8 cellular contexts compared by ENCODE assay signal in the genomic region with DNA sequence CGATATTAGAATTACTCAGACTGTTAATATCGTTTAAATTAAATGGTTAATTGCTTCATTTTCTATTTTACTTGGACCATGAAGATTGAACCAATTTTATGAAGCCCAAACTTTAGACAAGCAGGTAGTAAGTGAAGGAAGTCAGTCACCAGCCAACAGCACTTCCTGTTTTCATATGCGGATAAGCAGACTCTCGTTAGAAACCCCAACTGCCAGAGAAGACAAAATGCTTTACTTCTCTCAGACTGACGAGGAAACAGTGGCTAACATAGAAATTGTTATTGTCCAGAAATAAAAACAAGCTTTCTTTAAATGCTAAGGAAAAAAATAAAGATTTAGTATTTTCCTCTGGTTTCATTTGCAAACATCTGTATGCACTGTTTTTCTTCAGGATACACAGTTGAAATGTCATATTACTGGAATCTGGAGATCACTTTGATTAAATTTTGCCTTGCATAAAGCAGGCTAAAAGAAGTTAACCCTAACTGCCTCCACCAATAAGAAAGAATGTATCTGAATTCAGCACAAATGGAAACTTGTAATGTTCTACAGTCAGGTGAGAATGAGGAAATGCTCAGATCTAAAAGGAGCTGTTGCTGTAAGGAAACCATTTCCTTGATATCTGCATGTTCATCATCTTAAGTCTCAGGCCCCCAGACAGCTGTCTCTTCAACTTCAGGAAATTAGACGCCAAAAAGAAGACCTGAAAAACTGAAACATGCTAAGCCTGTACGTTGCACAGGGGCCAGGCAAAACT.
DNase-seq lines count a peak whose midpoint lies in the region; ATAC-seq and TF ChIP-seq lines count a peak whose summit lies in the region.

No MANE protein-coding gene starts in this region.

- DNase-seq in T-cell (peak in 29 of 34 experiments; percentile 0 to 49 (median 10)), neural progenitor cell (ENCODE audit: low spot score) (no peak), aorta (no peak), mesendoderm (no peak), middle frontal gyrus (ENCODE audit: extremely low spot score, low spot score) (no peak), GM20000 (ENCODE audit: low spot score) (no peak)

- peaks cover 0 to 7% (median 0%) of the 10 kb centered on the region in 3 donors for H3K9me3 Mint-ChIP-seq in T-cell
- no peaks in the 10 kb centered on the region for H3K9me3 Mint-ChIP-seq in neural progenitor cell

- H3K27me3 ChIP-seq in neural progenitor cell (no peaks in the 10 kb centered on the region), aorta (ENCODE audit: control insufficient read depth in 1 of 2, insufficient read depth in 2 of 2, low read length in 1 of 2) (no peaks in the 10 kb centered on the region), mesendoderm (ENCODE audit: insufficient read depth, low read length, poor library complexity) (no peaks in the 10 kb centered on the region)

- H2AK5ac ChIP-seq in mesendoderm (ENCODE audit: low read length): no peak overlapping the region

- H4K5ac ChIP-seq in mesendoderm (ENCODE audit: low read length): no peak overlapping the region

- H3K79me1 ChIP-seq in mesendoderm (ENCODE audit: low read length): no peaks in the 10 kb centered on the region

- H4K8ac ChIP-seq in mesendoderm (ENCODE audit: low read depth, low read length): no peak overlapping the region

- intact Hi-C loops in aorta (cut with DNase I): no loop called here

- H3K56ac ChIP-seq in mesendoderm (ENCODE audit: low read length): no peak overlapping the region

- no peak overlapping the region for H3K18ac ChIP-seq in mesendoderm (ENCODE audit: low read length)

- peaks cover 49 to 59% (median 56%) of the 10 kb centered on the region in 3 donors for H3K4me1 Mint-ChIP-seq in T-cell
- no peaks in the 10 kb centered on the region for H3K4me1 Mint-ChIP-seq in neural progenitor cell

- no peaks in the 10 kb centered on the region for H4K20me1 ChIP-seq in neural progenitor cell (ENCODE audit: low read depth)

- H3K9ac ChIP-seq in neural progenitor cell (no peak overlapping the region), mesendoderm (ENCODE audit: low read length) (no peak overlapping the region)

- H2BK120ac ChIP-seq in mesendoderm (ENCODE audit: low read depth, low read length): no peak overlapping the region

- H3K4me3 ChIP-seq in neural progenitor cell (no peak overlapping the region), aorta (ENCODE audit: low read length in 2 of 2) (no peak overlapping the region), mesendoderm (ENCODE audit: low read length) (no peak overlapping the region)

- H3K4me3 Mint-ChIP-seq in T-cell (peak overlapping the region; percentile 51 to 76 (median 59)), neural progenitor cell (no peak overlapping the region)

- H3K23ac ChIP-seq in mesendoderm (ENCODE audit: low read length): no peak overlapping the region

- H3K9me3 ChIP-seq in neural progenitor cell (ENCODE audit: low read depth) (no peaks in the 10 kb centered on the region), aorta (ENCODE audit: control insufficient read depth, low read length) (no peaks in the 10 kb centered on the region)

- H3K79me2 ChIP-seq in neural progenitor cell (ENCODE audit: low read depth) (no peaks in the 10 kb centered on the region), mesendoderm (ENCODE audit: control insufficient read depth, insufficient read depth, low read length) (no peaks in the 10 kb centered on the region)

- H3K4me1 ChIP-seq in neural progenitor cell: no peaks in the 10 kb centered on the region
- no peaks in the 10 kb centered on the region for H3K4me1 ChIP-seq in aorta (ENCODE audit: control insufficient read depth in 1 of 2, insufficient read depth in 2 of 2, low read length in 2 of 2)
- H3K4me1 ChIP-seq in mesendoderm (ENCODE audit: control insufficient read depth, low read depth, low read length): no peaks in the 10 kb centered on the region

- peak overlapping the region; percentile 66 for H2AFZ ChIP-seq in neural progenitor cell (replicated peaks)

- no peaks in the 10 kb centered on the region for H3F3A ChIP-seq in neural progenitor cell (ENCODE audit: low read depth)

- H3K4me2 ChIP-seq in neural progenitor cell (no peak overlapping the region), mesendoderm (ENCODE audit: low read length) (no peak overlapping the region)

- H3K27ac ChIP-seq in neural progenitor cell (no peak overlapping the region), aorta (ENCODE audit: low read depth in 1 of 2, low read length in 2 of 2) (no peak overlapping the region), mesendoderm (ENCODE audit: low read depth, low read length) (no peak overlapping the region)

- POLR2A ChIA-PET in T-cell (lab: Charles Lee): interaction anchor here (0.6 to 2.1 kb wide), 4 partner anchors 34 to 429 kb away, joined by 3 to 6 read pairs (median 3); no protein-coding TSS in a partner anchor

- H3K27me3 Mint-ChIP-seq in T-cell (no peaks in the 10 kb centered on the region), neural progenitor cell (ENCODE audit: insufficient read depth, low read depth) (peaks cover 2% of the 10 kb centered on the region)

- H3K36me3 Mint-ChIP-seq in T-cell: no peaks in the 10 kb centered on the region
- H3K36me3 Mint-ChIP-seq in neural progenitor cell: no peaks in the 10 kb centered on the region

- peak; percentile 68 for ATAC-seq in GM18868 (IDR thresholded peaks at IDR 0.05; ENCODE audit: unreplicated experiment)
- peak; percentile 72 for ATAC-seq in HG02870 (IDR thresholded peaks at IDR 0.05; ENCODE audit: unreplicated experiment)
- peak; percentile 93 to 95 (median 94) for ATAC-seq in T-cell (replicated peaks in 1 of 4)
- ATAC-seq in aorta (ENCODE audit: low FRiP score): no peak

- CTCF ChIA-PET in T-cell (lab: Charles Lee): interaction anchor here in 1 of 2 donors (0.6 to 1.6 kb wide), 5 partner anchors 9 to 105 kb away, joined by 3 to 10 read pairs (median 4); no protein-coding TSS in a partner anchor

- no peak overlapping the region for H3K4ac ChIP-seq in mesendoderm (ENCODE audit: low read depth, low read length)

- no peak for TF ChIP-seq CTCF in neural progenitor cell (IDR thresholded peaks at IDR 0.05)
- TF ChIP-seq CTCF in GM20000 (IDR thresholded peaks at IDR 0.05; ENCODE audit: extremely low read depth, missing control alignments): no peak

- H3K27ac Mint-ChIP-seq in T-cell: peak overlapping the region; percentile 98 to 100
- H3K27ac Mint-ChIP-seq in neural progenitor cell: no peak overlapping the region

- H3K36me3 ChIP-seq in neural progenitor cell (no peaks in the 10 kb centered on the region), aorta (ENCODE audit: control insufficient read depth in 1 of 2, insufficient read depth in 2 of 2, low read length in 1 of 2) (no peaks in the 10 kb centered on the region), mesendoderm (ENCODE audit: control insufficient read depth, insufficient read depth, low read length) (no peaks in the 10 kb centered on the region)

- no peak overlapping the region for H2BK5ac ChIP-seq in mesendoderm (ENCODE audit: low read length)

- H2BK15ac ChIP-seq in mesendoderm (replicated peaks; ENCODE audit: low read depth): no peak overlapping the region

- 36 to 43% methylated on average over 7 of the region's 7 CpGs for WGBS in aorta, 2 donors
- WGBS in mesendoderm (ENCODE audit: extremely low coverage, insufficient coverage, low lambda C conversion rate): no CpG with 5 or more reads among the region's 7 CpGs

Comparison
In these comparisons a context has a peak if more than half of its experiments do, and no peak if none do; other contexts are left out.
1. DNase-seq: peak in T-cell (29 of 34); none in neural progenitor cell (single experiment), aorta (0 of 2), mesendoderm (single experiment), middle frontal gyrus (single experiment) and GM20000 (single experiment).